Comparison of ENCODE assay signal across 1 cellular context in the genomic region with DNA sequence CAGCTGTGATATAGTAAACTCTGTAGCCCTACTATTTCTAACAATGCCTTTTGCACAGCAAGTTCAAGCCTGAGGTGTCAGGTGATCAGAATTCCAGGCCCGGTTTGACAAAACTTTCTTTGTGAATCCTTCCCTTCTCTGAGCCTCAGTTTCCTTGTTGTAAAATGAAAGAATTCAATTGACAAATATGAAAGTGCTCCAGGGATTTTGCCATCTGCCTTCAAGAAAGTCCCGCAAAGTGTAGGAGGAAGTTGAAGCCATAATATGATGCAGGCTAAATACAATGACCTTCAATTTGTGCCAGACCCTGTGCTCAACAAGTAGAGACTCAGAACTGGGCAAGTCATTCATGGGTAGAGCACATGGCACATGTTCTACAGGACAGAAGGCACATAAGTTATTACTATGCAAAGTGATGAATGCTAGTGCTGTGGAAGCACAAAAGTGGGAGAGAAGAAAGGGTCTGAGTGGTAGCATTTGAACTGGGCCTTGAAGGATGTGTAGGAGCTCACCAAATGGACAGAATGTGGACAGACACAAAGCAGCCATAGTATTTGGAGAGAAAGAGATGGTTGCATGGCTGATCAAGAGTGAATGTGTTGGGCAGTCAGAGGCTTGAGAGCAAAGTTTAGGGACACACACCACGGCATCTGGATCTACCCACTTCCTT.
TF ChIP-seq lines count a peak whose summit lies in the region.

No MANE protein-coding gene starts in this region.

TF ChIP-seq in HCT116, 20 proteins besides CTCF, POLR2A, EP300 and RAD21 (continued from another document):
- TF ChIP-seq, protein P1, sequence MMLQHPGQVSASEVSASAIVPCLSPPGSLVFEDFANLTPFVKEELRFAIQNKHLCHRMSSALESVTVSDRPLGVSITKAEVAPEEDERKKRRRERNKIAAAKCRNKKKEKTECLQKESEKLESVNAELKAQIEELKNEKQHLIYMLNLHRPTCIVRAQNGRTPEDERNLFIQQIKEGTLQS (IDR thresholded peaks at IDR 0.05): no peak
- no peak for TF ChIP-seq EZH2phosphoT487 (IDR thresholded peaks at IDR 0.05; ENCODE audit: borderline replicate concordance)
- TF ChIP-seq ZNF274 (IDR thresholded peaks at IDR 0.05; ENCODE audit: low read depth, low read length): no peak
- no peak for TF ChIP-seq YY1 (IDR thresholded peaks at IDR 0.05; ENCODE audit: extremely low read depth, insufficient replicate concordance, low read depth, low read length)
- no peak for TF ChIP-seq SRF (IDR thresholded peaks at IDR 0.05; ENCODE audit: low read depth)
- no peak for TF ChIP-seq SP1 (IDR thresholded peaks at IDR 0.05; ENCODE audit: low read depth)
- TF ChIP-seq ZFX (IDR thresholded peaks at IDR 0.05): no peak
- TF ChIP-seq TCF7L2 (IDR thresholded peaks at IDR 0.05; ENCODE audit: borderline replicate concordance, extremely low read depth, insufficient read depth, insufficient read length): no peak
- TF ChIP-seq, protein P2, sequence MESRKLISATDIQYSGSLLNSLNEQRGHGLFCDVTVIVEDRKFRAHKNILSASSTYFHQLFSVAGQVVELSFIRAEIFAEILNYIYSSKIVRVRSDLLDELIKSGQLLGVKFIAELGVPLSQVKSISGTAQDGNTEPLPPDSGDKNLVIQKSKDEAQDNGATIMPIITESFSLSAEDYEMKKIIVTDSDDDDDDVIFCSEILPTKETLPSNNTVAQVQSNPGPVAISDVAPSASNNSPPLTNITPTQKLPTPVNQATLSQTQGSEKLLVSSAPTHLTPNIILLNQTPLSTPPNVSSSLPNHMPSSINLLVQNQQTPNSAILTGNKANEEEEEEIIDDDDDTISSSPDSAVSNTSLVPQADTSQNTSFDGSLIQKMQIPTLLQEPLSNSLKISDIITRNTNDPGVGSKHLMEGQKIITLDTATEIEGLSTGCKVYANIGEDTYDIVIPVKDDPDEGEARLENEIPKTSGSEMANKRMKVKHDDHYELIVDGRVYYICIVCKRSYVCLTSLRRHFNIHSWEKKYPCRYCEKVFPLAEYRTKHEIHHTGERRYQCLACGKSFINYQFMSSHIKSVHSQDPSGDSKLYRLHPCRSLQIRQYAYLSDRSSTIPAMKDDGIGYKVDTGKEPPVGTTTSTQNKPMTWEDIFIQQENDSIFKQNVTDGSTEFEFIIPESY (IDR thresholded peaks at IDR 0.05; ENCODE audit: extremely low read depth, insufficient replicate concordance, low read length): no peak
- TF ChIP-seq, protein P3, sequence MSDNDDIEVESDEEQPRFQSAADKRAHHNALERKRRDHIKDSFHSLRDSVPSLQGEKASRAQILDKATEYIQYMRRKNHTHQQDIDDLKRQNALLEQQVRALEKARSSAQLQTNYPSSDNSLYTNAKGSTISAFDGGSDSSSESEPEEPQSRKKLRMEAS (IDR thresholded peaks at IDR 0.05): no peak
- no peak for TF ChIP-seq FOSL1 (IDR thresholded peaks at IDR 0.05; ENCODE audit: low read depth)
- no peak for TF ChIP-seq CEBPB (IDR thresholded peaks at IDR 0.05; ENCODE audit: low read depth)
- TF ChIP-seq JUND (IDR thresholded peaks at IDR 0.05): no peak
- no peak for TF ChIP-seq EZH2 (IDR thresholded peaks at IDR 0.05)
- TF ChIP-seq EGR1 (IDR thresholded peaks at IDR 0.05; ENCODE audit: low read depth): no peak
TF ChIP-seq in HCT116: peak in this region for 0.
